ENCODE assay signal across 10 cellular contexts in genomic region chr3:107662109-107662477, GRCh38.
A peak's percentile ranks its signal among the peaks of the same experiment; 100 is the strongest.
DNase-seq lines count a peak whose midpoint lies in the region; ATAC-seq lines count a peak whose summit lies in the region.
"Had no signal": no experiment of that assay in that cellular context is flagged by ENCODE, and none has a peak within 500 bp of the region (broad histone marks: within the 10 kb centered on the region; RNA-seq: fewer than 3 reads in every experiment).

No MANE protein-coding gene starts in this region.

- no peaks in the 10 kb centered on the region for H3K9me3 Mint-ChIP-seq in dendritic cell treated with granulocyte-macrophage colony-stimulating factor and Interleukin-4, amounts not matched to agents 40 ng/mL and 50 ng/mL, for 4 days

- no peaks in the 10 kb centered on the region for H3K27me3 ChIP-seq in ACC112 (ENCODE audit: insufficient read depth, low read length)
- no peaks in the 10 kb centered on the region for H3K27me3 ChIP-seq in HUES6 (ENCODE audit: control insufficient read depth, insufficient read depth, low read length)

- no peaks in the 10 kb centered on the region for H3K27me3 Mint-ChIP-seq in dendritic cell treated with granulocyte-macrophage colony-stimulating factor and Interleukin-4, amounts not matched to agents 40 ng/mL and 50 ng/mL, for 4 days

- H3K36me3 Mint-ChIP-seq in dendritic cell treated with granulocyte-macrophage colony-stimulating factor and Interleukin-4, amounts not matched to agents 40 ng/mL and 50 ng/mL, for 4 days (ENCODE audit: low read depth) = no peaks in the 10 kb centered on the region

- H3K4me1 Mint-ChIP-seq in dendritic cell treated with granulocyte-macrophage colony-stimulating factor and Interleukin-4, amounts not matched to agents 40 ng/mL and 50 ng/mL, for 4 days (ENCODE audit: low read depth) = peaks cover 22% of the 10 kb centered on the region

- H3K79me2 ChIP-seq in ACC112 (ENCODE audit: control insufficient read depth, insufficient read depth, low read length, unreplicated experiment) = peaks cover 21% of the 10 kb centered on the region

- DNase-seq in midbrain (lab: John Stamatoyannopoulos, UW) (peak; percentile 12), NCI-H774 (lab: John Stamatoyannopoulos, UW) (no peak), G401 (ENCODE audit: low spot score) (no peak), NCI-H82 (lab: John Stamatoyannopoulos, UW) (no peak)
- DNase-seq: Calu3, nucleus accumbens had no signal

- peak overlapping the region; percentile 76 for H3K27ac Mint-ChIP-seq in dendritic cell treated with granulocyte-macrophage colony-stimulating factor and Interleukin-4, amounts not matched to agents 40 ng/mL and 50 ng/mL, for 4 days

- peak overlapping the region; percentile 18 for H3K4me3 Mint-ChIP-seq in dendritic cell treated with granulocyte-macrophage colony-stimulating factor and Interleukin-4, amounts not matched to agents 40 ng/mL and 50 ng/mL, for 4 days

- peak overlapping the region; percentile 64 for H3K4me3 ChIP-seq in ACC112 (ENCODE audit: low read depth, low read length)
- H3K4me3 ChIP-seq in HUES6 (ENCODE audit: low read depth, low read length) = no peak overlapping the region

- peak overlapping the region; percentile 74 for H2AFZ ChIP-seq in ACC112 (ENCODE audit: low read length, unreplicated experiment)

- peaks cover 69% of the 10 kb centered on the region for H3K4me1 ChIP-seq in ACC112 (ENCODE audit: control insufficient read depth, insufficient read depth, low read length, unreplicated experiment)
- peaks cover 35% of the 10 kb centered on the region for H3K4me1 ChIP-seq in HUES6 (ENCODE audit: control insufficient read depth, insufficient read depth, low read length)

- no peak overlapping the region for H3K9ac ChIP-seq in HUES6 (ENCODE audit: low read length)

- H3K36me3 ChIP-seq in ACC112 (ENCODE audit: insufficient read depth, low read length) (no peaks in the 10 kb centered on the region), HUES6 (ENCODE audit: control insufficient read depth, insufficient read depth, low read length) (no peaks in the 10 kb centered on the region)

- no peak for ATAC-seq in HG03025 (IDR thresholded peaks at IDR 0.05; ENCODE audit: low FRiP score, unreplicated experiment)

- H3K27ac ChIP-seq in ACC112 (ENCODE audit: low read depth, low read length) (peak overlapping the region; percentile 93), HUES6 (ENCODE audit: low read depth, low read length) (0 out of 2 replicates have a peak overlapping the region, but pooled peaks have one; percentile 13)

- no peaks in the 10 kb centered on the region for H3K9me3 ChIP-seq in HUES6 (ENCODE audit: control insufficient read depth, insufficient read depth, low read depth, low read length)

- in situ Hi-C loops in G401 (cut with HindIII; ENCODE audit: low sequenced_read_pairs) = no loop called here

- intact Hi-C loops in dendritic cell treated with granulocyte-macrophage colony-stimulating factor and Interleukin-4, amounts not matched to agents 40 ng/mL and 50 ng/mL, for 4 days (cut with micrococcal nuclease) = loop anchor here (10.0 kb wide), 1 partner anchor 427 kb away; no protein-coding TSS in a partner anchor
